Comparison of ENCODE assay signal across 2 cellular contexts in the genomic region with DNA sequence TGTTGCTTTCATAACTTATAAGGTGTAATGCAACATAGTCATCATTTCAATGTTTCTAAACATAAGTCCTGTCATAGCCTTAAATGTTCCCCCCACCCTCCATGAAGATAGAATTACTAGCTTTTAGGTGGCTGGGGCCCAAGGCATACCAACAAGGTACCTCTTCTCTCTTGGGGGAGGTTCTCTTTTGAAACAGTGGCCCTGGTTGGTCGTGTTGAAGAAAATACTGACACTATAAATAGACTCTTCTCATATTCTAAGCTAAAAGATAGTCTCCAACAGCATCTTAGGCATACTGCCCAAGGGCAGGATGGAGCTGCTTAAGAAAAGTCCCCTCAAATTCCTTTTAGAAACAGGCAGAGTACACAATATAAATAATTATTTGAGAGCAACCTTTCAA.
TF ChIP-seq lines count a peak whose summit lies in the region.

No MANE protein-coding gene starts in this region.

TF ChIP-seq in K562, 482 proteins besides CTCF, POLR2A, EP300 and RAD21 (continued from another document):
- no peak for TF ChIP-seq ZNF175 (CRISPR knock-in tag; IDR thresholded peaks at IDR 0.05; ENCODE audit: low read depth)
- TF ChIP-seq MEF2A (IDR thresholded peaks at IDR 0.05; ENCODE audit: control insufficient read depth, low read depth, low read length): peak; percentile 50; the same call in 1 of the 2 replicates
- TF ChIP-seq NFIC (IDR thresholded peaks at IDR 0.05): no peak

TF ChIP-seq in SK-N-SH, 30 proteins besides CTCF, POLR2A, EP300 and RAD21 (continued from another document):
- no peak for TF ChIP-seq USF2 (IDR thresholded peaks at IDR 0.05; ENCODE audit: borderline replicate concordance, low read depth, low read length)
- TF ChIP-seq, protein P1, sequence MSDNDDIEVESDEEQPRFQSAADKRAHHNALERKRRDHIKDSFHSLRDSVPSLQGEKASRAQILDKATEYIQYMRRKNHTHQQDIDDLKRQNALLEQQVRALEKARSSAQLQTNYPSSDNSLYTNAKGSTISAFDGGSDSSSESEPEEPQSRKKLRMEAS (IDR thresholded peaks at IDR 0.05; ENCODE audit: low read depth): no peak
- TF ChIP-seq YY1 (IDR thresholded peaks at IDR 0.05; ENCODE audit: low read depth): no peak
